ENCODE assay signal across 13 cellular contexts in genomic region chr4:122854860-122855259, GRCh38. TPM values are rescaled to one million over a fixed set of nuclear protein-coding genes. Genes with fewer than 3 reads are reported as not detected.
A peak's percentile ranks its signal among the peaks of the same experiment; 100 is the strongest.
DNase-seq lines count a peak whose midpoint lies in the region; ATAC-seq, FAIRE-seq and TF ChIP-seq lines count a peak whose summit lies in the region.
"Had no signal": no experiment of that assay in that cellular context is flagged by ENCODE, and none has a peak within 500 bp of the region (broad histone marks: within the 10 kb centered on the region; RNA-seq: fewer than 3 reads in every experiment).

No MANE protein-coding gene starts in this region.

- H3K27me3 ChIP-seq in sigmoid colon: no peaks in the 10 kb centered on the region

- no peak for DNase-seq in HFFc6
- no peak for DNase-seq in chondrocyte (ENCODE audit: low spot score)
- no peak for DNase-seq in kidney
- DNase-seq in sigmoid colon: no peak
- no peak for DNase-seq in T-helper 1 cell
- DNase-seq in NCI-H2171 treated with DMSO at 0.1 percent for 48 hours (lab: John Stamatoyannopoulos, UW): no peak
- DNase-seq: activated B cell treated with CpG ODN at 0.5 μM for 24 hours; activated naive CD8-positive, alpha-beta T cell treated with anti-CD3 and anti-CD28 coated beads, Interleukin-2, amount 50 U/mL, for 24 hours; CD8-positive, alpha-beta T cell; stimulated activated CD4-positive, alpha-beta T cell treated with anti-CD3 and anti-CD28 coated beads, Interleukin-2, amount 100 ng/mL, for 24 hours had no signal

- peak overlapping the region; percentile 67 for H3K4me3 Mint-ChIP-seq in HFFc6
- peak overlapping the region; percentile 35 for H3K4me3 Mint-ChIP-seq in chondrocyte (ENCODE audit: unreplicated experiment)
- H3K4me3 Mint-ChIP-seq: activated B cell treated with CpG ODN at 0.5 μM for 24 hours; activated naive CD8-positive, alpha-beta T cell treated with anti-CD3 and anti-CD28 coated beads, Interleukin-2, amount 50 U/mL, for 24 hours; CD8-positive, alpha-beta T cell had no signal

- H3K27ac ChIP-seq in kidney (ENCODE audit: low read depth in 2 of 2, low read length in 2 of 2) (peak overlapping the region; percentile 26 to 59), sigmoid colon (peak overlapping the region; percentile 72 to 82 (median 77))

- peak overlapping the region; percentile 47 to 59 for H3K4me3 ChIP-seq in kidney (ENCODE audit: low read length in 2 of 2)
- H3K4me3 ChIP-seq in sigmoid colon: peak overlapping the region in 3 of 4 donors; percentile 13 to 22 (median 20)

- ATAC-seq in HG03025 (IDR thresholded peaks at IDR 0.05; ENCODE audit: low FRiP score, unreplicated experiment) (no peak), GM18861 (IDR thresholded peaks at IDR 0.05; ENCODE audit: unreplicated experiment) (no peak)
- ATAC-seq: activated naive CD8-positive, alpha-beta T cell treated with anti-CD3 and anti-CD28 coated beads, Interleukin-2, amount 50 U/mL, for 24 hours; CD8-positive, alpha-beta T cell; HCT116 had no signal

- H3K9me3 Mint-ChIP-seq in HFFc6 (no peaks in the 10 kb centered on the region), chondrocyte (ENCODE audit: low read depth) (no peaks in the 10 kb centered on the region)
- H3K9me3 Mint-ChIP-seq: activated B cell treated with CpG ODN at 0.5 μM for 24 hours; activated naive CD8-positive, alpha-beta T cell treated with anti-CD3 and anti-CD28 coated beads, Interleukin-2, amount 50 U/mL, for 24 hours; CD8-positive, alpha-beta T cell had no signal

- intact Hi-C loops in kidney (cut with DNase I): no loop called here
- intact Hi-C loops in sigmoid colon (cut with DNase I): no loop called here

- H3K9ac ChIP-seq in kidney (ENCODE audit: low read length in 2 of 2): peak overlapping the region in 1 of 2 donors; percentile 27

- peaks cover 0 to 3% of the 10 kb centered on the region in 2 donors for H3K4me1 ChIP-seq in kidney (ENCODE audit: control insufficient read depth in 1 of 2, insufficient read depth in 1 of 2, low read depth in 1 of 2, low read length in 2 of 2)
- peaks cover 0 to 79% (median 59%) of the 10 kb centered on the region in 4 donors for H3K4me1 ChIP-seq in sigmoid colon

- H3K27ac Mint-ChIP-seq in HFFc6 (peak overlapping the region; percentile 83), chondrocyte (ENCODE audit: unreplicated experiment) (peak overlapping the region; percentile 80)
- H3K27ac Mint-ChIP-seq: activated B cell treated with CpG ODN at 0.5 μM for 24 hours; activated naive CD8-positive, alpha-beta T cell treated with anti-CD3 and anti-CD28 coated beads, Interleukin-2, amount 50 U/mL, for 24 hours; CD8-positive, alpha-beta T cell had no signal

- H3K4me1 Mint-ChIP-seq in HFFc6 (ENCODE audit: low read depth) (peaks cover 99% of the 10 kb centered on the region), chondrocyte (ENCODE audit: low read depth) (peaks cover 45% of the 10 kb centered on the region)
- H3K4me1 Mint-ChIP-seq: activated B cell treated with CpG ODN at 0.5 μM for 24 hours; activated naive CD8-positive, alpha-beta T cell treated with anti-CD3 and anti-CD28 coated beads, Interleukin-2, amount 50 U/mL, for 24 hours had no signal

- H3K9me3 ChIP-seq in kidney (ENCODE audit: control insufficient read depth in 1 of 2, low read length in 2 of 2): no peaks in the 10 kb centered on the region
- no peaks in the 10 kb centered on the region for H3K9me3 ChIP-seq in sigmoid colon

- TF ChIP-seq POLR2A in sigmoid colon (IDR thresholded peaks at IDR 0.05): no peak

- TF ChIP-seq EP300 in sigmoid colon (IDR thresholded peaks at IDR 0.05): no peak

- FAIRE-seq in kidney (lab: Jason Lieb, UNC): no peak

- H3K27me3 Mint-ChIP-seq in HFFc6 (ENCODE audit: insufficient read depth) (peaks cover 12% of the 10 kb centered on the region), chondrocyte (ENCODE audit: low read depth) (no peaks in the 10 kb centered on the region)

- H3K36me3 Mint-ChIP-seq in HFFc6 (ENCODE audit: low read depth): peaks cover 72% of the 10 kb centered on the region
- no peaks in the 10 kb centered on the region for H3K36me3 Mint-ChIP-seq in chondrocyte (ENCODE audit: low read depth)
- H3K36me3 Mint-ChIP-seq: CD8-positive, alpha-beta T cell had no signal

- 77 to 85% methylated on average over 4 of the region's 4 CpGs for WGBS in sigmoid colon, 2 donors

- H3K36me3 ChIP-seq in kidney (ENCODE audit: control insufficient read depth in 1 of 2, insufficient read depth in 2 of 2, low read length in 2 of 2): no peaks in the 10 kb centered on the region
- H3K36me3 ChIP-seq in sigmoid colon: no peaks in the 10 kb centered on the region

- TF ChIP-seq CTCF in HFFc6 (IDR thresholded peaks at IDR 0.05) (no peak), chondrocyte (IDR thresholded peaks at IDR 0.05) (no peak), kidney (IDR thresholded peaks at IDR 0.05; ENCODE audit: borderline replicate concordance, extremely low read depth, insufficient read depth) (no peak), sigmoid colon (IDR thresholded peaks at IDR 0.05) (no peak)

RNA-seq across cellular contexts. Expression of gene FGF2, which starts 28.2 kb away (rescaled TPM):
- total RNA-seq in HFFc6 (2021; fragmentation: NEBNext Ultra II Directional; extraction: Animal tissue kit (Norgen Biotek cat#: 25700)): 100 to 1,000 TPM; 370 to 442 (median 389) TPM
- total RNA-seq in chondrocyte (25.0 to 26.2 TPM (median 25.1 TPM) in 3 replicates), kidney (16.9 TPM), sigmoid colon (10 to 100 TPM; 37.4 to 54.7 (median 46.4) TPM)
- polyA plus RNA-seq in kidney (ENCODE audit: insufficient read depth, low read depth, low replicate concordance) (2.3 TPM), sigmoid colon (1 to 10 TPM in 2 of 3 donors, under 1 TPM in 1; 0.46 to 2.7 (median 1.8) TPM)
- total RNA-seq: CD8-positive, alpha-beta T cell had no signal

Comparison
In these comparisons a context has a peak if more than half of its experiments do, and no peak if none do; other contexts are left out.
1. RNA of gene FGF2, which starts 28.2 kb away (total RNA-seq): 370 to 442 TPM in HFFc6; 37.4 to 54.7 TPM in sigmoid colon, 25.0 to 26.2 TPM in chondrocyte and 16.9 TPM in kidney (single experiment); every median in the first group is over 4 times any median in the second.